Comparison of ENCODE assay signal across 22 cellular contexts in the genomic region with DNA sequence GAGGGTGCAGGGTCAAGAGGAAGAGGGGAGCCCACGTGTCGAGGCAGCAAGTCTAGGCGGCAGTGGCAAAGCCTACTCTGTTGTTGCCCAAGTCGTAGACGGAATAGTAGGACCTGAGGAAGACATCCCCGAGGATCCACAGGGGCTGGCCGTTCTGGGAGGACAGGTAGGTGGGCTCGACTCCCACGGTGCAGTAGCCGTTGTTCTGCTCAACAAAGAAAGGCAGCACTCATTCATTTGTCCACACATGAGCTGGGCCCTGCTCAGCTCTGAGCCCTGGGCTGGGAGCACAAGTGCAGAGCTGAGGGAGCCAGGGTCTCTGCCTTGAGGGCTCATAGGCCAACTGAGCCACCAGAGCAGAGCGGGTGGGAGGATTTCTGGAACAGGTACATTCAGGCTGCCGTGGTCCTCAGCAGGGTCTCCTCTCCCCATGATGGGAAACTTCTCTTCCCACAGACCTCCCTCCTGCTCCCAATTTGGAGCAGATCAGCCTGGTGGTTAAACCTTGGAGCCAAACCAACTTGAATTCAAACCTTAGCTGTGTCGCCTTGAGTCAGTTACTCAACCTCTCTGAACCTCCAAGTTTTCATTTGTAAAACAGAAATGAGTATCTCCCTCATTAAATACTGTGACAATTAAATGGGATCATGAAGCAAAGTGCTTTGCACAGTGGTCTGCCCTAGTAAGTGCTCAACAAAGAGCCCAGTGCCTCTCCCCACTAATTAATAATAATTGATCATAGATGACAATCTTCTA. TPM values are rescaled to one million over a fixed set of nuclear protein-coding genes. Genes with fewer than 3 reads are reported as not detected.
DNase-seq lines count a peak whose midpoint lies in the region; ATAC-seq, FAIRE-seq and TF ChIP-seq lines count a peak whose summit lies in the region.
"Had no signal": no experiment of that assay in that cellular context is flagged by ENCODE, and none has a peak within 500 bp of the region (broad histone marks: within the 10 kb centered on the region; RNA-seq: fewer than 3 reads in every experiment).

No MANE protein-coding gene starts in this region.

- no TSS peak for BruUV-seq in PC-9 (replicated peaks; lab: Mats Ljungman, UMichigan)

- peaks cover 18% of the 10 kb centered on the region for H3F3A ChIP-seq in PC-9 (ENCODE audit: insufficient read depth, low read depth)

- no peaks in the 10 kb centered on the region for H4K20me1 ChIP-seq in PC-9 (ENCODE audit: insufficient read depth)

- WGBS in A549 (ENCODE audit: missing lambda C conversion rate) = 78% methylated on average over 13 of the region's 13 CpGs

- H3K27ac ChIP-seq in A549 (no peak overlapping the region), HEK293 (ENCODE audit: extremely low read depth, low read depth, low read length) (no peak overlapping the region), uterus (no peak overlapping the region), PC-9 (no peak overlapping the region)
- H3K27ac ChIP-seq: SK-N-MC had no signal

- no peak for TF ChIP-seq RAD21 in A549 (conservative IDR thresholded peaks at IDR 0.05 in 1 of 2, IDR thresholded peaks at IDR 0.05 in 1 of 2)

- H3K4me2 ChIP-seq in A549 (no peak overlapping the region), PC-9 (no peak overlapping the region)

- no peak for TF ChIP-seq EP300 in A549 (IDR thresholded peaks at IDR 0.05)

- H3K79me2 ChIP-seq in PC-9 (ENCODE audit: low read depth) = no peaks in the 10 kb centered on the region

- no peaks in the 10 kb centered on the region for H3K36me3 ChIP-seq in HEK293 (ENCODE audit: control insufficient read depth in 2 of 2, insufficient read depth in 1 of 2, low read length in 2 of 2)
- no peaks in the 10 kb centered on the region for H3K36me3 ChIP-seq in mucosa of stomach (ENCODE audit: control insufficient read depth, insufficient read depth, low read length)
- no peaks in the 10 kb centered on the region for H3K36me3 ChIP-seq in uterus
- no peaks in the 10 kb centered on the region for H3K36me3 ChIP-seq in PC-9 (ENCODE audit: low read depth)

- no peak for FAIRE-seq in A549 (lab: Jason Lieb, UNC)
- FAIRE-seq: A204.1 had no signal

- H3K27me3 ChIP-seq in mucosa of stomach (ENCODE audit: control insufficient read depth, insufficient read depth, low read length) (no peaks in the 10 kb centered on the region), uterus (no peaks in the 10 kb centered on the region), PC-9 (ENCODE audit: insufficient read depth, low read depth) (no peaks in the 10 kb centered on the region)

- no peak overlapping the region for H2AFZ ChIP-seq in PC-9

- H3K4me3 ChIP-seq in A549 (no peak overlapping the region), HEK293 (ENCODE audit: low read depth, low read length) (no peak overlapping the region), mucosa of stomach (ENCODE audit: low read length) (no peak overlapping the region), uterus (no peak overlapping the region), PC-9 (no peak overlapping the region)
- H3K4me3 ChIP-seq: SK-N-MC had no signal

- TF ChIP-seq CTCF in A549 (IDR thresholded peaks at IDR 0.05) = no peak
- TF ChIP-seq CTCF in HEK293 (tag by site-specific recombination; IDR thresholded peaks at IDR 0.05) = no peak
- TF ChIP-seq CTCF in uterus (IDR thresholded peaks at IDR 0.05) = no peak
- no peak for TF ChIP-seq CTCF in PC-9 (conservative IDR thresholded peaks at IDR 0.05)

- CTCF ChIA-PET in A549 (lab: Yijun Ruan, JAX) (interaction anchor here (1.0 to 3.9 kb wide), 5 partner anchors 9 to 365 kb away, joined by 3 to 18 read pairs (median 8); no protein-coding TSS in a partner anchor), HEK293 (lab: Yijun Ruan, JAX) (interaction anchor here (1.0 to 6.7 kb wide), 4 partner anchors 32 to 308 kb away, joined by 4 to 51 read pairs (median 5); no protein-coding TSS in a partner anchor), PC-9 (lab: Charles Lee) (interaction anchor here (0.6 to 1.6 kb wide), 3 partner anchors 38 to 826 kb away, joined by 4 to 23 read pairs (median 21); no protein-coding TSS in a partner anchor)

- H3K9me3 ChIP-seq in A549 = no peaks in the 10 kb centered on the region
- H3K9me3 ChIP-seq in HEK293 (ENCODE audit: control insufficient read depth, insufficient read depth, low read depth, low read length) = no peaks in the 10 kb centered on the region
- no peaks in the 10 kb centered on the region for H3K9me3 ChIP-seq in mucosa of stomach (ENCODE audit: control insufficient read depth, low read length)
- no peaks in the 10 kb centered on the region for H3K9me3 ChIP-seq in uterus
- no peaks in the 10 kb centered on the region for H3K9me3 ChIP-seq in PC-9 (ENCODE audit: insufficient read depth, low read depth)

- no peaks in the 10 kb centered on the region for H3K9me2 ChIP-seq in PC-9 (ENCODE audit: insufficient read depth)

- POLR2A ChIA-PET in A549 (lab: Yijun Ruan, JAX) (no interaction called here), HEK293 (lab: Yijun Ruan, JAX) (no interaction called here), PC-9 (lab: Charles Lee; ENCODE audit: unreplicated experiment) (no interaction called here)

- DNase-seq in A549 (ENCODE audit: low read depth in 1 of 2, low spot score in 1 of 2) = no peak
- DNase-seq in uterus = no peak
- DNase-seq in PC-9 = no peak
- DNase-seq in left cardiac atrium = no peak
- DNase-seq: Calu3; CD4-positive, alpha-beta memory T cell; GF-D8; GOT3; HFFc6; KG1; MV-4-11; NCI-H1694 treated with DMSO at 0.1 percent for 48 hours; NCI-H2227 treated with DMSO at 0.1 percent for 48 hours; NCI-H524; OCI-M1; SHP77 had no signal

- H3K4me1 ChIP-seq in A549 = peaks cover 39% of the 10 kb centered on the region
- 0 out of 2 replicates have a peak, but pooled peaks cover 3% of the 10 kb centered on the region for H3K4me1 ChIP-seq in HEK293 (ENCODE audit: control insufficient read depth, insufficient read depth, low read length)
- H3K4me1 ChIP-seq in mucosa of stomach (ENCODE audit: control insufficient read depth, insufficient read depth, low read length) = peaks cover 56% of the 10 kb centered on the region
- peaks cover 0 to 4% of the 10 kb centered on the region in 2 donors for H3K4me1 ChIP-seq in uterus
- peaks cover 37% of the 10 kb centered on the region for H3K4me1 ChIP-seq in PC-9 (replicated peaks; ENCODE audit: insufficient read depth)

- no peak for TF ChIP-seq POLR2A in A549 (IDR thresholded peaks at IDR 0.05; ENCODE audit: low read length)
- no peak for TF ChIP-seq POLR2A in uterus (IDR thresholded peaks at IDR 0.05)

- peak overlapping the region; percentile 8 for H3K9ac ChIP-seq in mucosa of stomach (ENCODE audit: low read length)

- ATAC-seq in A549 (no peak), left cardiac atrium (no peak)

- intact Hi-C loops in uterus (cut with DNase I; ENCODE audit: low total_unique reads) = no loop called here
- intact Hi-C loops in PC-9 (cut with micrococcal nuclease; ENCODE audit: unreplicated experiment) = no loop called here
- intact Hi-C loops in left cardiac atrium (cut with DNase I) = no loop called here

TF ChIP-seq in A549, 52 proteins besides CTCF, POLR2A, EP300 and RAD21 (continues in another document):
- TF ChIP-seq ZFP36 (IDR thresholded peaks at IDR 0.05; ENCODE audit: borderline replicate concordance, partially characterized antibody) = peak; percentile 25

TF ChIP-seq in HEK293, 187 proteins besides CTCF, POLR2A, EP300 and RAD21 (continues in another document):
- TF ChIP-seq ZNF211 (tag by site-specific recombination; IDR thresholded peaks at IDR 0.05; ENCODE audit: low read depth) (no peak), GLI4 (tag by site-specific recombination; IDR thresholded peaks at IDR 0.05) (no peak)

RNA-seq across cellular contexts. Expression of gene TFEB, which starts 1.6 kb away (rescaled TPM):
- 2.9 and 3.1 TPM in 2 replicates for polyA plus RNA-seq in A549 (2011; rRNA removed)
- polyA plus RNA-seq in A549 (2012; cell fraction: cytosol; rRNA removed) = 2.8 and 5.0 TPM in 2 replicates
- polyA plus RNA-seq in A549 (2012; cell fraction: nucleus; rRNA removed) = 5.0 and 7.6 TPM in 2 replicates
- 4.3 to 6.1 TPM (median 4.5 TPM) in 3 replicates for polyA plus RNA-seq in A549 (2017; fragmentation: RNase III; extraction: RNeasy Plus Mini Kit Qiagen cat#74134 plus additional on column Dnase treatment)
- polyA minus RNA-seq in A549 (2011; rRNA and poly(A)+ RNA removed) = 5.3 and 9.9 TPM in 2 replicates
- 10 to 100 TPM in 3 of 4 donors, 1 to 10 TPM in 1; 8.8 to 31.7 (median 17.0) TPM for total RNA-seq in uterus
- total RNA-seq in PC-9 (2021) = 7.3 and 8.6 TPM in 2 replicates
- 10 to 100 TPM; 33.3 to 34.6 TPM for total RNA-seq in left cardiac atrium

RNA-seq across cellular contexts. Expression of gene PGC, which starts 10.2 kb away (rescaled TPM):
- polyA plus RNA-seq in A549 (2011; rRNA removed) = not detected in 2 replicates
- polyA plus RNA-seq in A549 (2012; cell fraction: cytosol; rRNA removed) = 0.04 TPM in 1 of 2 replicates, not detected in the other
- not detected in 2 replicates for polyA plus RNA-seq in A549 (2012; cell fraction: nucleus; rRNA removed)
- not detected in 3 replicates for polyA plus RNA-seq in A549 (2017; fragmentation: RNase III; extraction: RNeasy Plus Mini Kit Qiagen cat#74134 plus additional on column Dnase treatment)
- 0.21 TPM in 1 of 2 replicates, not detected in the other for polyA minus RNA-seq in A549 (2011; rRNA and poly(A)+ RNA removed)
- 1 to 10 TPM in 1 of 4 donors, under 1 TPM in 1, not detected in 2; 0.91 to 2.1 TPM for total RNA-seq in uterus
- not detected in 2 replicates for total RNA-seq in PC-9 (2021)
- not detected for total RNA-seq in left cardiac atrium
- total RNA-seq: Calu3; CD4-positive, alpha-beta memory T cell; HFFc6; RPMI7951 had no signal
- polyA plus RNA-seq: BJ; CD4-positive, alpha-beta memory T cell had no signal

RNA-seq across cellular contexts. Expression of gene FRS3, which starts 42.7 kb away (rescaled TPM):
- polyA plus RNA-seq in A549 (2011; rRNA removed) = 1.9 TPM in 2 replicates
- 4.6 and 5.4 TPM in 2 replicates for polyA plus RNA-seq in A549 (2012; cell fraction: cytosol; rRNA removed)
- 8.7 and 9.2 TPM in 2 replicates for polyA plus RNA-seq in A549 (2012; cell fraction: nucleus; rRNA removed)
- 1.7 to 2.0 TPM (median 2.0 TPM) in 3 replicates for polyA plus RNA-seq in A549 (2017; fragmentation: RNase III; extraction: RNeasy Plus Mini Kit Qiagen cat#74134 plus additional on column Dnase treatment)
- polyA minus RNA-seq in A549 (2011; rRNA and poly(A)+ RNA removed) = 1.2 and 2.0 TPM in 2 replicates
- total RNA-seq in uterus = 1 to 10 TPM in 3 of 4 donors, under 1 TPM in 1; 0.26 to 8.9 (median 2.2) TPM
- total RNA-seq in PC-9 (2021) = 4.5 and 10.4 TPM in 2 replicates
- total RNA-seq in left cardiac atrium = 1 to 10 TPM; 4.0 to 5.2 TPM

RNA-seq across cellular contexts. Expression of gene PRICKLE4, which starts 43.6 kb away (rescaled TPM):
- 0.32 and 0.34 TPM in 2 replicates for polyA plus RNA-seq in A549 (2011; rRNA removed)
- polyA plus RNA-seq in A549 (2012; cell fraction: cytosol; rRNA removed) = 1.1 and 1.9 TPM in 2 replicates
- 19.2 and 23.2 TPM in 2 replicates for polyA plus RNA-seq in A549 (2012; cell fraction: nucleus; rRNA removed)
- 0.95 to 1.6 TPM (median 1.5 TPM) in 3 replicates for polyA plus RNA-seq in A549 (2017; fragmentation: RNase III; extraction: RNeasy Plus Mini Kit Qiagen cat#74134 plus additional on column Dnase treatment)
- not detected in 2 replicates for polyA minus RNA-seq in A549 (2011; rRNA and poly(A)+ RNA removed)
- total RNA-seq in uterus = 10 to 100 TPM; 10.4 to 17.9 (median 14.3) TPM
- total RNA-seq in PC-9 (2021) = 8.4 and 9.2 TPM in 2 replicates
- 1 to 10 TPM; 2.1 to 3.1 TPM for total RNA-seq in left cardiac atrium
- total RNA-seq: CD4-positive, alpha-beta memory T cell had no signal
- polyA plus RNA-seq: CD4-positive, alpha-beta memory T cell had no signal

RNA-seq across cellular contexts. Expression of gene TOMM6, which starts 50.5 kb away (rescaled TPM):
- polyA plus RNA-seq in A549 (2011; rRNA removed) = 217 and 262 TPM in 2 replicates
- polyA plus RNA-seq in A549 (2012; cell fraction: cytosol; rRNA removed) = 300 and 345 TPM in 2 replicates
- polyA plus RNA-seq in A549 (2012; cell fraction: nucleus; rRNA removed) = 92.7 and 202 TPM in 2 replicates
- 252 to 261 TPM (median 254 TPM) in 3 replicates for polyA plus RNA-seq in A549 (2017; fragmentation: RNase III; extraction: RNeasy Plus Mini Kit Qiagen cat#74134 plus additional on column Dnase treatment)
- 54.2 and 55.6 TPM in 2 replicates for polyA minus RNA-seq in A549 (2011; rRNA and poly(A)+ RNA removed)
- 100 to 1,000 TPM in 2 of 4 donors, 10 to 100 TPM in 2; 53.1 to 164 (median 96.0) TPM for total RNA-seq in uterus
- total RNA-seq in PC-9 (2021) = 143 and 170 TPM in 2 replicates
- total RNA-seq in left cardiac atrium = 100 to 1,000 TPM; 131 to 138 TPM
